20 cellular contexts compared by ENCODE assay signal in genomic region chr15:48466825-48467224, GRCh38.
A peak's percentile ranks its signal among the peaks of the same experiment; 100 is the strongest.
DNase-seq lines count a peak whose midpoint lies in the region; TF ChIP-seq lines count a peak whose summit lies in the region.
"Had no signal": no experiment of that assay in that cellular context is flagged by ENCODE, and none has a peak within 500 bp of the region (broad histone marks: within the 10 kb centered on the region; RNA-seq: fewer than 3 reads in every experiment).

No MANE protein-coding gene starts in this region.

- POLR2A ChIA-PET in Caco-2 (lab: Charles Lee) = no interaction called here

- H3F3A ChIP-seq in GM23248 (ENCODE audit: insufficient read depth) = peaks cover 91% of the 10 kb centered on the region

- TF ChIP-seq RAD21 in Ishikawa (IDR thresholded peaks at IDR 0.05; ENCODE audit: low read depth) = no peak

- CTCF ChIA-PET in Caco-2 (lab: Charles Lee) = no interaction called here

- no peak overlapping the region for H2AFZ ChIP-seq in GM23248

- H3K4me1 ChIP-seq in GM23248 (ENCODE audit: insufficient read depth) (peaks cover 11% of the 10 kb centered on the region), Caco-2 (no peaks in the 10 kb centered on the region)

- H3K79me2 ChIP-seq in GM23248 (ENCODE audit: insufficient read depth) = peaks cover 76% of the 10 kb centered on the region

- H3K36me3 Mint-ChIP-seq in Caco-2 (ENCODE audit: insufficient read depth, unreplicated experiment) = no peaks in the 10 kb centered on the region
- H3K36me3 Mint-ChIP-seq: CD4-positive, CD25-positive, alpha-beta regulatory T cell had no signal

- H3K9me2 ChIP-seq in GM23248 (ENCODE audit: insufficient read depth) = no peaks in the 10 kb centered on the region

- H3K4me3 ChIP-seq in GM23248 (no peak overlapping the region), retinal pigment epithelial cell (ENCODE audit: low read length) (no peak overlapping the region), Caco-2 (ENCODE audit: low read depth, low read length) (no peak overlapping the region)
- H3K4me3 ChIP-seq: MG63 had no signal

- peaks cover 2% of the 10 kb centered on the region for H3K27me3 Mint-ChIP-seq in Caco-2 (ENCODE audit: insufficient read depth, unreplicated experiment)
- H3K27me3 Mint-ChIP-seq: B cell had no signal

- H3K4me1 Mint-ChIP-seq in Caco-2 (ENCODE audit: low read depth, unreplicated experiment) = no peaks in the 10 kb centered on the region
- H3K4me1 Mint-ChIP-seq: B cell; CD4-positive, CD25-positive, alpha-beta regulatory T cell had no signal

- TF ChIP-seq CTCF in retinal pigment epithelial cell (conservative IDR thresholded peaks at IDR 0.05; ENCODE audit: low read depth, low read length) (no peak), Caco-2 (IDR thresholded peaks at IDR 0.05; ENCODE audit: insufficient read depth in 1 of 2, low read depth in 1 of 2, low read length in 1 of 2, severe bottlenecking in 1 of 2, unreplicated experiment in 1 of 2) (no peak)

- no peak overlapping the region for H3K4me3 Mint-ChIP-seq in Caco-2 (ENCODE audit: unreplicated experiment)
- H3K4me3 Mint-ChIP-seq: B cell, H9 had no signal

- H3K27ac Mint-ChIP-seq in Caco-2 (ENCODE audit: unreplicated experiment) = no peak overlapping the region
- H3K27ac Mint-ChIP-seq: B cell; CD4-positive, CD25-positive, alpha-beta regulatory T cell had no signal

- WGBS in GM23248 (ENCODE audit: low coverage in 1 of 2, low lambda C conversion rate in 2 of 2, missing lambda C conversion rate in 2 of 2), 2 experiments = 89 to 90% methylated on average over 1 of the region's 1 CpG

- H3K4me2 ChIP-seq in GM23248 (ENCODE audit: unreplicated experiment) = no peak overlapping the region

- no peaks in the 10 kb centered on the region for H3K9me3 Mint-ChIP-seq in Caco-2 (ENCODE audit: unreplicated experiment)
- H3K9me3 Mint-ChIP-seq: CD4-positive, CD25-positive, alpha-beta regulatory T cell; H9 had no signal

- H3K27ac ChIP-seq in GM23248 = peak overlapping the region; percentile 31

- no peak for DNase-seq in GM23248
- DNase-seq in iPS-NIHi11 (ENCODE audit: low spot score) = peak; percentile 31
- DNase-seq in retinal pigment epithelial cell (ENCODE audit: low read depth) = peak; percentile 39
- DNase-seq in Caco-2 = no peak
- DNase-seq in effector CD4-positive, alpha-beta T cell = no peak
- no peak for DNase-seq in GDM1 (lab: John Stamatoyannopoulos, UW)
- DNase-seq: Calu3; CD4-positive, CD25-positive, alpha-beta regulatory T cell; DMS53; H9; MG63; NCI-H1092; NCI-H146; NCI-H2081; NCI-H2227 treated with DMSO at 0.1 percent for 48 hours; NCI-H524; NK-92 treated with Interleukin-12 subunit alpha and Interleukin-12 subunit beta, amount 100 ng/mL, for 24 hours; SHP77 treated with DMSO at 0.1 percent for 48 hours had no signal

- H3K9ac ChIP-seq in GM23248 = no peak overlapping the region

- peaks cover 96% of the 10 kb centered on the region for H3K36me3 ChIP-seq in GM23248 (ENCODE audit: low read depth)
- H3K36me3 ChIP-seq in Caco-2 (ENCODE audit: control insufficient read depth, insufficient read depth, low read length) = no peaks in the 10 kb centered on the region

- intact Hi-C loops in Caco-2 (cut with micrococcal nuclease; ENCODE audit: unreplicated experiment) = no loop called here

- in situ Hi-C loops in GM23248 (cut with MboI) = no loop called here

- TF ChIP-seq EP300 in Ishikawa (IDR thresholded peaks at IDR 0.05; ENCODE audit: borderline replicate concordance) = no peak

- no TSS peak for BruUV-seq in Caco-2 (replicated peaks; lab: Mats Ljungman, UMichigan)

- H3K27me3 ChIP-seq in GM23248 (replicated peaks; ENCODE audit: insufficient read depth) = no peaks in the 10 kb centered on the region
- H3K27me3 ChIP-seq in Caco-2 (replicated peaks; ENCODE audit: control insufficient read depth, insufficient read depth, low read length) = no peaks in the 10 kb centered on the region
- H3K27me3 ChIP-seq: MG63 had no signal

- no peaks in the 10 kb centered on the region for H3K9me3 ChIP-seq in GM23248 (ENCODE audit: low read depth)
- no peaks in the 10 kb centered on the region for H3K9me3 ChIP-seq in Caco-2
- H3K9me3 ChIP-seq: MG63 had no signal

- no peaks in the 10 kb centered on the region for H4K20me1 ChIP-seq in GM23248 (ENCODE audit: insufficient read depth)

TF ChIP-seq in Ishikawa, 13 proteins besides CTCF, POLR2A, EP300 and RAD21:
- TF ChIP-seq NFIC (IDR thresholded peaks at IDR 0.05) (no peak), FOXM1 (IDR thresholded peaks at IDR 0.05; ENCODE audit: borderline replicate concordance, low read depth) (no peak), TCF12 (IDR thresholded peaks at IDR 0.05; ENCODE audit: low read depth) (no peak), TEAD4 (IDR thresholded peaks at IDR 0.05) (peak; percentile 51; the same call in 1 of the 2 replicates), EGR1 (IDR thresholded peaks at IDR 0.05) (no peak)
- TF ChIP-seq, protein P1, sequence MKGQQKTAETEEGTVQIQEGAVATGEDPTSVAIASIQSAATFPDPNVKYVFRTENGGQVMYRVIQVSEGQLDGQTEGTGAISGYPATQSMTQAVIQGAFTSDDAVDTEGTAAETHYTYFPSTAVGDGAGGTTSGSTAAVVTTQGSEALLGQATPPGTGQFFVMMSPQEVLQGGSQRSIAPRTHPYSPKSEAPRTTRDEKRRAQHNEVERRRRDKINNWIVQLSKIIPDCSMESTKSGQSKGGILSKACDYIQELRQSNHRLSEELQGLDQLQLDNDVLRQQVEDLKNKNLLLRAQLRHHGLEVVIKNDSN (IDR thresholded peaks at IDR 0.05) = no peak

Comparison
In these comparisons a context has a peak if more than half of its experiments do, and no peak if none do; other contexts are left out.
1. DNase-seq: peak in iPS-NIHi11 (single experiment) and retinal pigment epithelial cell (single experiment); none in GM23248 (single experiment), Caco-2 (0 of 2), effector CD4-positive, alpha-beta T cell (single experiment) and GDM1 (single experiment).